In genomic region chr2:175930504-175930903, GRCh38 we compare ENCODE assay signal across 23 cellular contexts.
DNase-seq lines count a peak whose midpoint lies in the region; FAIRE-seq and TF ChIP-seq lines count a peak whose summit lies in the region.
"Had no signal": no experiment of that assay in that cellular context is flagged by ENCODE, and none has a peak within 500 bp of the region (broad histone marks: within the 10 kb centered on the region; RNA-seq: fewer than 3 reads in every experiment).

No MANE protein-coding gene starts in this region.

- 86% methylated on average over 1 of the region's 1 CpG for WGBS in hepatocyte (ENCODE audit: low lambda C conversion rate, missing lambda C conversion rate)
- WGBS in small intestine, 3 donors: 33 to 69% (median 41%) methylated on average over 1 of the region's 1 CpG

- no peaks in the 10 kb centered on the region for H3K9me2 ChIP-seq in hepatocyte (replicated peaks; ENCODE audit: insufficient read depth)

- H2AFZ ChIP-seq in hepatocyte: no peak overlapping the region

- DNase-seq in SIG-M5 treated with dmso at 0.1 percent for 504 hours (lab: John Stamatoyannopoulos, UW; ENCODE audit: unreplicated experiment) (peak; percentile 22), SIG-M5 (lab: John Stamatoyannopoulos, UW) (no peak), bronchial epithelial cell (ENCODE audit: low read depth) (peak; percentile 55), hepatocyte (ENCODE audit: low spot score) (no peak), small intestine (peak; percentile 24), ureter (ENCODE audit: low spot score) (no peak), D341Med (ENCODE audit: low spot score) (no peak), SHP77 treated with DMSO at 0.1 percent for 48 hours (lab: John Stamatoyannopoulos, UW) (no peak)
- DNase-seq: activated CD4-positive, alpha-beta T cell treated with anti-CD3 and anti-CD28 coated beads for 4 hours; activated effector memory CD4-positive, alpha-beta T cell treated with Interleukin-2 at 50 U/mL for 16 hours; cerebellar nuclear complex; effector memory CD8-positive, alpha-beta T cell; left cardiac atrium; NCI-H1436; NCI-H2171; spleen; stimulated activated CD4-positive, alpha-beta T cell treated with anti-CD3 and anti-CD28 coated beads, Interleukin-4, amount 100 ng/mL, for 4 hours had no signal

- no peaks in the 10 kb centered on the region for H3K79me2 ChIP-seq in hepatocyte

- H3K27me3 ChIP-seq in bronchial epithelial cell (ENCODE audit: control insufficient read depth, insufficient read depth, low read length) (no peaks in the 10 kb centered on the region), hepatocyte (no peaks in the 10 kb centered on the region), small intestine (ENCODE audit: control insufficient read depth in 2 of 2, insufficient read depth in 2 of 2, low read length in 2 of 2) (no peaks in the 10 kb centered on the region)
- H3K27me3 ChIP-seq: BLaER1 treated with 17β-estradiol and CSF1 and Interleukin-3, amounts not matched to agents 10 nM and 100 nM; spleen had no signal

- H3K4me3 ChIP-seq in bronchial epithelial cell (ENCODE audit: low read depth, low read length) (no peak overlapping the region), hepatocyte (no peak overlapping the region), small intestine (ENCODE audit: low read depth in 1 of 2, low read length in 2 of 2) (no peak overlapping the region)
- H3K4me3 ChIP-seq: BLaER1 treated with 17β-estradiol and CSF1 and Interleukin-3, amounts not matched to agents 10 nM and 100 nM; HAP-1; spleen had no signal

- peaks cover 17% of the 10 kb centered on the region for H3K4me1 ChIP-seq in hepatocyte (ENCODE audit: insufficient read depth)
- no peaks in the 10 kb centered on the region for H3K4me1 ChIP-seq in small intestine (ENCODE audit: control insufficient read depth in 2 of 2, insufficient read depth in 1 of 2, low read depth in 1 of 2, low read length in 1 of 2)
- H3K4me1 ChIP-seq: HAP-1, spleen had no signal

- TF ChIP-seq CTCF in bronchial epithelial cell (IDR thresholded peaks at IDR 0.05; ENCODE audit: insufficient read depth, low read length, severe bottlenecking): no peak
- TF ChIP-seq CTCF in hepatocyte (IDR thresholded peaks at IDR 0.05; ENCODE audit: poor library complexity): no peak

- H3K9me3 ChIP-seq in hepatocyte (ENCODE audit: low read depth) (no peaks in the 10 kb centered on the region), small intestine (ENCODE audit: control insufficient read depth, low read depth) (no peaks in the 10 kb centered on the region)
- H3K9me3 ChIP-seq: BLaER1 treated with 17β-estradiol and CSF1 and Interleukin-3, amounts not matched to agents 10 nM and 100 nM; HAP-1; spleen had no signal

- H3K36me3 ChIP-seq in bronchial epithelial cell (ENCODE audit: control insufficient read depth, insufficient read depth, low read length) (no peaks in the 10 kb centered on the region), hepatocyte (replicated peaks; ENCODE audit: insufficient read depth, low read depth) (no peaks in the 10 kb centered on the region), small intestine (ENCODE audit: control insufficient read depth in 2 of 2, insufficient read depth in 2 of 2, low read length in 2 of 2) (peaks cover 0 to 2% of the 10 kb centered on the region in 2 donors)

- H3K4me2 ChIP-seq in hepatocyte: no peak overlapping the region

- no peaks in the 10 kb centered on the region for H4K20me1 ChIP-seq in hepatocyte (ENCODE audit: insufficient read depth, poor library complexity, severe bottlenecking)
- H4K20me1 ChIP-seq: BLaER1 treated with 17β-estradiol and CSF1 and Interleukin-3, amounts not matched to agents 10 nM and 100 nM had no signal

- H3K27ac ChIP-seq in hepatocyte (peak overlapping the region; percentile 67), small intestine (ENCODE audit: low read depth in 1 of 2, low read length in 1 of 2) (no peak overlapping the region)
- H3K27ac ChIP-seq: BLaER1 treated with 17β-estradiol and CSF1 and Interleukin-3, amounts not matched to agents 10 nM and 100 nM; spleen had no signal

- FAIRE-seq in bronchial epithelial cell (lab: Jason Lieb, UNC) (no peak), small intestine (lab: Jason Lieb, UNC) (no peak)
- FAIRE-seq: A204.1, GM12891, HepG2, urothelium cell line had no signal

Comparison
In these comparisons a context has a peak if more than half of its experiments do, and no peak if none do; other contexts are left out.
1. DNase-seq: peak in SIG-M5 treated with dmso at 0.1 percent for 504 hours (single experiment), bronchial epithelial cell (single experiment) and small intestine (single experiment); none in SIG-M5 (single experiment), hepatocyte (single experiment), ureter (single experiment), D341Med (single experiment) and SHP77 treated with DMSO at 0.1 percent for 48 hours (single experiment).